Comparison of ENCODE assay signal across 8 cellular contexts in genomic region chrX:11757729-11758399, GRCh38. TPM values are rescaled to one million over a fixed set of nuclear protein-coding genes. Genes with fewer than 3 reads are reported as not detected.
DNase-seq lines count a peak whose midpoint lies in the region; ATAC-seq and TF ChIP-seq lines count a peak whose summit lies in the region.

MSL3 (plus strand) TSS chrX:11758237; CDS start chrX:11758264, 27 bp downstream.

- H3K4me1 ChIP-seq in mammary epithelial cell (ENCODE audit: insufficient read depth, low read length) = peaks cover 14% of the 10 kb centered on the region
- H3K4me1 ChIP-seq in iPS-20b (ENCODE audit: insufficient read depth, low read length) = no peaks in the 10 kb centered on the region

- no TSS peak for BruUV-seq in mammary epithelial cell (replicated peaks; lab: Mats Ljungman, UMichigan)

- no peak for TF ChIP-seq CTCF in mammary epithelial cell (conservative IDR thresholded peaks at IDR 0.05 in 1 of 2, IDR thresholded peaks at IDR 0.05 in 1 of 2; ENCODE audit: extremely low read depth in 1 of 2, insufficient read depth in 1 of 2, low read depth in 1 of 2, low read length in 2 of 2)

- H2AFZ ChIP-seq in mammary epithelial cell (ENCODE audit: low read depth, low read length) = peak within 1 kb of the TSS; percentile 88

- DNase-seq in ELR (ENCODE audit: low read depth) = peak; percentile 78
- peak; percentile 15 for DNase-seq in T1000 (lab: John Stamatoyannopoulos, UW)
- peak; percentile 36 for DNase-seq in mammary epithelial cell
- no peak for DNase-seq in skeletal muscle cell (ENCODE audit: low read depth)
- no peak for DNase-seq in NOMO-1 treated with dmso at 0.1 percent for 144 hours (lab: John Stamatoyannopoulos, UW; ENCODE audit: unreplicated experiment)

- H3K4me1 Mint-ChIP-seq in IgD-negative memory B cell = peaks cover 19 to 30% (median 22%) of the 10 kb centered on the region in 3 donors

- peak within 1 kb of the TSS; percentile 92 to 99 (median 96) for H3K4me3 Mint-ChIP-seq in IgD-negative memory B cell

- no peaks in the 10 kb centered on the region for H3K36me3 ChIP-seq in mammary epithelial cell (ENCODE audit: insufficient read depth, low read length)
- H3K36me3 ChIP-seq in iPS-20b (ENCODE audit: insufficient read depth, low read depth, low read length) = peaks cover 18% of the 10 kb centered on the region

- peak within 1 kb of the TSS; percentile 78 for H3K4me2 ChIP-seq in mammary epithelial cell (ENCODE audit: insufficient read depth, low read depth, low read length)

- H3K4me3 ChIP-seq in mammary epithelial cell (replicated peaks in 1 of 3; ENCODE audit: insufficient read depth in 1 of 3, low read depth in 2 of 3, low read length in 3 of 3) (peak within 1 kb of the TSS; percentile 73 to 80 (median 79)), iPS-20b (ENCODE audit: low read length) (peak within 1 kb of the TSS; percentile 88), skeletal muscle cell (ENCODE audit: low read depth, low read length) (peak within 1 kb of the TSS; percentile 79)

- peak within 1 kb of the TSS; percentile 92 to 97 (median 95) for H3K27ac Mint-ChIP-seq in IgD-negative memory B cell

- WGBS in mammary epithelial cell (ENCODE audit: low coverage, missing lambda C conversion rate) = 19% methylated on average over 11 of the region's 93 CpGs

- peak within 1 kb of the TSS; percentile 85 for H3K27ac ChIP-seq in mammary epithelial cell (ENCODE audit: insufficient read depth, low read depth, low read length)
- peak within 1 kb of the TSS; percentile 74 for H3K27ac ChIP-seq in iPS-20b (ENCODE audit: low read length)

- H3K9me3 ChIP-seq in mammary epithelial cell (replicated peaks; ENCODE audit: insufficient read depth, low read length) (peaks cover 4% of the 10 kb centered on the region), iPS-20b (ENCODE audit: insufficient read depth, low read depth, low read length) (no peaks in the 10 kb centered on the region)

- peak; percentile 32 for ATAC-seq in GM21423 (IDR thresholded peaks at IDR 0.05; ENCODE audit: unreplicated experiment)

- in situ Hi-C loops in mammary epithelial cell (cut with MboI; ENCODE audit: low sequenced_read_pairs in 2 of 2) = loop anchor here in 1 of 2 donors (25.0 kb wide), 1 partner anchor 221 kb away; no protein-coding TSS in a partner anchor

- H3K9me3 Mint-ChIP-seq in IgD-negative memory B cell = no peaks in the 10 kb centered on the region

- CTCF ChIA-PET in mammary epithelial cell (lab: Charles Lee; ENCODE audit: low non-redundant PET) = interaction anchor here (0.5 to 0.6 kb wide), 3 partner anchors 13 to 241 kb away, joined by 3 to 6 read pairs (median 4); no protein-coding TSS in a partner anchor

- H4K20me1 ChIP-seq in mammary epithelial cell (ENCODE audit: insufficient read depth, low read length) = no peaks in the 10 kb centered on the region

- peaks cover 4% of the 10 kb centered on the region for H3K27me3 Mint-ChIP-seq in IgD-negative memory B cell

- no peaks in the 10 kb centered on the region for H3K27me3 ChIP-seq in mammary epithelial cell (ENCODE audit: insufficient read depth, low read length)
- H3K27me3 ChIP-seq in iPS-20b (ENCODE audit: insufficient read depth, low read length) = peaks cover 14% of the 10 kb centered on the region

- H3K9ac ChIP-seq in mammary epithelial cell (ENCODE audit: insufficient read depth, low read length) (peak within 1 kb of the TSS; percentile 87), iPS-20b (ENCODE audit: low read depth, low read length) (peak within 1 kb of the TSS; percentile 80; the same call in 1 of the 2 replicates)

- H3K79me2 ChIP-seq in mammary epithelial cell (ENCODE audit: insufficient read depth, low read length) = peaks cover 14% of the 10 kb centered on the region

- dilution Hi-C loops in mammary epithelial cell (cut with HindIII; ENCODE audit: low sequenced_read_pairs) = no loop called here

- intact Hi-C loops in mammary epithelial cell (cut with micrococcal nuclease) = no loop called here

- peaks cover 1% of the 10 kb centered on the region for H3K36me3 Mint-ChIP-seq in IgD-negative memory B cell

RNA-seq across cellular contexts. Expression of gene MSL3, which starts in this region (rescaled TPM):
- polyA plus RNA-seq in IgD-negative memory B cell (66.8 TPM), mammary epithelial cell (19.0 TPM)
- 10 to 100 TPM; 19.8 to 23.8 TPM for total RNA-seq in mammary epithelial cell
- polyA minus RNA-seq in mammary epithelial cell = 37.5 TPM

Comparison
In these comparisons a context has a peak if more than half of its experiments do, and no peak if none do; other contexts are left out.
1. DNase-seq: peak in ELR (single experiment), T1000 (single experiment) and mammary epithelial cell (single experiment); none in skeletal muscle cell (single experiment) and NOMO-1 treated with dmso at 0.1 percent for 144 hours (single experiment).
2. Peak in every context shown above with its lines, with median percentiles within 50 percentile points of each other: H3K4me3 ChIP-seq.